8 cellular contexts compared by ENCODE assay signal in genomic region chr4:142567199-142567598, GRCh38.
A peak's percentile ranks its signal among the peaks of the same experiment; 100 is the strongest.
DNase-seq lines count a peak whose midpoint lies in the region; ATAC-seq, FAIRE-seq and TF ChIP-seq lines count a peak whose summit lies in the region.

No MANE protein-coding gene starts in this region.

- FAIRE-seq in small intestine (lab: Jason Lieb, UNC): no peak
- no peak for FAIRE-seq in GM12892 (lab: Jason Lieb, UNC)

- 7 to 37% (median 20%) methylated on average over 5 of the region's 5 CpGs for WGBS in small intestine, 3 donors
- WGBS in prostate gland: 64% methylated on average over 5 of the region's 5 CpGs

- intact Hi-C loops in prostate gland (cut with DNase I): no loop called here

- H3K27ac ChIP-seq in small intestine (ENCODE audit: low read depth in 1 of 2, low read length in 1 of 2) (peak overlapping the region; percentile 9 to 80), prostate gland (no peak overlapping the region)

- H3K36me3 ChIP-seq in small intestine (ENCODE audit: control insufficient read depth in 2 of 2, insufficient read depth in 2 of 2, low read length in 2 of 2) (no peaks in the 10 kb centered on the region), prostate gland (no peaks in the 10 kb centered on the region)

- H3K27ac Mint-ChIP-seq in T-helper 1 cell treated with Interleukin-12 subunit alpha and Interleukin-12 subunit beta and Interleukin-4 antibody, amounts not matched to agents 30 μg/mL and 1 μg/mL, for 36 hours: peak overlapping the region; percentile 91
- H3K27ac Mint-ChIP-seq in brain: peak overlapping the region in 3 of 5 experiments; percentile 29 to 89 (median 87)

- no peaks in the 10 kb centered on the region for H3K9me3 Mint-ChIP-seq in T-helper 1 cell treated with Interleukin-12 subunit alpha and Interleukin-12 subunit beta and Interleukin-4 antibody, amounts not matched to agents 30 μg/mL and 1 μg/mL, for 36 hours
- H3K9me3 Mint-ChIP-seq in brain: peaks cover 2 to 8% (median 5%) of the 10 kb centered on the region in 5 experiments

- H3K27me3 ChIP-seq in small intestine (ENCODE audit: control insufficient read depth in 2 of 2, insufficient read depth in 2 of 2, low read length in 2 of 2) (no peaks in the 10 kb centered on the region), prostate gland (replicated peaks; ENCODE audit: insufficient read depth) (no peaks in the 10 kb centered on the region)

- no peak for TF ChIP-seq POLR2A in GM18505 (IDR thresholded peaks at IDR 0.05; ENCODE audit: borderline replicate concordance, extremely low read depth, insufficient read depth, insufficient read length)
- TF ChIP-seq POLR2A in prostate gland (IDR thresholded peaks at IDR 0.05): no peak
- no peak for TF ChIP-seq POLR2A in GM12892 (IDR thresholded peaks at IDR 0.05; ENCODE audit: low read depth, low read length)

- peak; percentile 48 for ATAC-seq in GM18505 (IDR thresholded peaks at IDR 0.05; ENCODE audit: unreplicated experiment)

- peaks cover 10% of the 10 kb centered on the region for H3K36me3 Mint-ChIP-seq in T-helper 1 cell treated with Interleukin-12 subunit alpha and Interleukin-12 subunit beta and Interleukin-4 antibody, amounts not matched to agents 30 μg/mL and 1 μg/mL, for 36 hours (ENCODE audit: low read depth)
- H3K36me3 Mint-ChIP-seq in brain: peaks cover 8% of the 10 kb centered on the region

- DNase-seq in small intestine: peak; percentile 68
- no peak for DNase-seq in prostate gland (ENCODE audit: low spot score)
- DNase-seq in midbrain (lab: John Stamatoyannopoulos, UW): no peak
- DNase-seq in DMS53 (lab: John Stamatoyannopoulos, UW): no peak
- no peak for DNase-seq in GM12892 (ENCODE audit: insufficient read length)

- H3K9me3 ChIP-seq in small intestine (ENCODE audit: control insufficient read depth, low read depth) (no peaks in the 10 kb centered on the region), prostate gland (no peaks in the 10 kb centered on the region)

- H3K27me3 Mint-ChIP-seq in T-helper 1 cell treated with Interleukin-12 subunit alpha and Interleukin-12 subunit beta and Interleukin-4 antibody, amounts not matched to agents 30 μg/mL and 1 μg/mL, for 36 hours (ENCODE audit: low read depth): no peaks in the 10 kb centered on the region
- H3K27me3 Mint-ChIP-seq in brain: peaks cover 5% of the 10 kb centered on the region

- TF ChIP-seq CTCF in brain (conservative IDR thresholded peaks at IDR 0.05) (no peak), prostate gland (IDR thresholded peaks at IDR 0.05) (no peak)

- peak overlapping the region in 1 of 2 donors; percentile 52 for H3K4me3 ChIP-seq in small intestine (ENCODE audit: low read depth in 1 of 2, low read length in 2 of 2)
- no peak overlapping the region for H3K4me3 ChIP-seq in prostate gland

- peak overlapping the region; percentile 86 for H3K4me3 Mint-ChIP-seq in T-helper 1 cell treated with Interleukin-12 subunit alpha and Interleukin-12 subunit beta and Interleukin-4 antibody, amounts not matched to agents 30 μg/mL and 1 μg/mL, for 36 hours
- H3K4me3 Mint-ChIP-seq in brain: peak overlapping the region in 1 of 5 experiments; percentile 26

- peaks cover 46% of the 10 kb centered on the region for H3K4me1 Mint-ChIP-seq in T-helper 1 cell treated with Interleukin-12 subunit alpha and Interleukin-12 subunit beta and Interleukin-4 antibody, amounts not matched to agents 30 μg/mL and 1 μg/mL, for 36 hours (ENCODE audit: low read depth)
- peaks cover 29% of the 10 kb centered on the region for H3K4me1 Mint-ChIP-seq in brain

- peaks cover 0 to 2% of the 10 kb centered on the region in 2 donors for H3K4me1 ChIP-seq in small intestine (ENCODE audit: control insufficient read depth in 2 of 2, insufficient read depth in 1 of 2, low read depth in 1 of 2, low read length in 1 of 2)
- H3K4me1 ChIP-seq in prostate gland (replicated peaks): no peaks in the 10 kb centered on the region

Comparison
In these comparisons a context has a peak if more than half of its experiments do, and no peak if none do; other contexts are left out.
1. H3K27ac ChIP-seq: peak in small intestine (2 of 2); none in prostate gland (0 of 2).